ENCODE assay signal across 7 cellular contexts in genomic region chr4:2938411-2938810, GRCh38. TPM values are rescaled to one million over a fixed set of nuclear protein-coding genes. Genes with fewer than 3 reads are reported as not detected.
DNase-seq lines count a peak whose midpoint lies in the region; ATAC-seq and TF ChIP-seq lines count a peak whose summit lies in the region.
"Not testable (repeated sequence)": the region's sequence is repeated elsewhere in the genome, so short reads cannot be mapped to it uniquely, and the experiment has no call there.

No MANE protein-coding gene starts in this region.

- not testable (repeated sequence) for TF ChIP-seq CTCF in PC-9 (conservative IDR thresholded peaks at IDR 0.05); adrenal gland (IDR thresholded peaks at IDR 0.05); neural crest cell (conservative IDR thresholded peaks at IDR 0.05)

- peaks cover 73% of the 10 kb centered on the region for H3K36me3 Mint-ChIP-seq in activated CD4-positive, alpha-beta memory T cell treated with anti-CD3 and anti-CD28 coated beads for 36 hours
- H3K36me3 Mint-ChIP-seq in activated T-cell treated with anti-CD3 and anti-CD28 coated beads, Interleukin-2, amount 50 U/mL, for 72 hours (ENCODE audit: insufficient read depth in 2 of 2): peaks cover 20 to 33% of the 10 kb centered on the region in 2 donors
- H3K36me3 Mint-ChIP-seq in neural crest cell (ENCODE audit: low read depth): not testable (repeated sequence)
- H3K36me3 Mint-ChIP-seq in stimulated activated memory B cell treated with anti-CD40 and anti-IgM and Interleukin-4, amounts not matched to agents 10 μg/mL and 1 μg/mL and 100 μg/mL, for 72 hours: peaks cover 62% of the 10 kb centered on the region

- CTCF ChIA-PET in PC-9 (lab: Charles Lee): not testable (repeated sequence)
- CTCF ChIA-PET in activated CD4-positive, alpha-beta memory T cell treated with anti-CD3 and anti-CD28 coated beads for 36 hours (lab: Charles Lee): interaction anchor here (1.4 to 8.1 kb wide), 2 partner anchors 11 to 15 kb away, joined by 5 to 103 read pairs; no protein-coding TSS in a partner anchor

- intact Hi-C loops in PC-9 (cut with micrococcal nuclease; ENCODE audit: unreplicated experiment): not testable (repeated sequence)
- intact Hi-C loops in activated CD4-positive, alpha-beta memory T cell treated with anti-CD3 and anti-CD28 coated beads for 36 hours (cut with micrococcal nuclease): loop anchor here (5.0 to 10.0 kb wide), 2 partner anchors 401 to 694 kb away; partner anchors contain the start of genes FAM193A, HAUS3 and POLN
- intact Hi-C loops in adrenal gland (cut with DNase I): loop anchor here (10.0 kb wide), 2 partner anchors 94 to 174 kb away; partner anchors contain the start of gene ADD1 (in 2 of the 2)

- BruUV-seq in PC-9 (replicated peaks; lab: Mats Ljungman, UMichigan): not testable (repeated sequence)

- H3K4me2 ChIP-seq in PC-9: not testable (repeated sequence)

- DNase-seq in PC-9; activated T-cell treated with anti-CD3 and anti-CD28 coated beads, Interleukin-2, amount 50 U/mL, for 72 hours; epithelial cell of prostate (ENCODE audit: low read depth, low spot score); neural crest cell (ENCODE audit: low read depth, low spot score): not testable (repeated sequence)
- DNase-seq in activated CD4-positive, alpha-beta memory T cell treated with anti-CD3 and anti-CD28 coated beads for 36 hours: peak; percentile 9
- peak in 4 of 7 donors; percentile 11 to 50 (median 14) for DNase-seq in adrenal gland

- not testable (repeated sequence) for H3K36me3 ChIP-seq in PC-9 (ENCODE audit: low read depth)
- H3K36me3 ChIP-seq in adrenal gland (replicated peaks in 1 of 2): peaks cover 0 to 56% of the 10 kb centered on the region in 2 donors

- H2AFZ ChIP-seq in PC-9: not testable (repeated sequence)

- WGBS in adrenal gland, 4 donors: 86 to 94% (median 90%) methylated on average over 5 to 10 of the region's 10 CpGs

- H3K9me3 Mint-ChIP-seq in activated CD4-positive, alpha-beta memory T cell treated with anti-CD3 and anti-CD28 coated beads for 36 hours; activated T-cell treated with anti-CD3 and anti-CD28 coated beads, Interleukin-2, amount 50 U/mL, for 72 hours; neural crest cell; stimulated activated memory B cell treated with anti-CD40 and anti-IgM and Interleukin-4, amounts not matched to agents 10 μg/mL and 1 μg/mL and 100 μg/mL, for 72 hours: not testable (repeated sequence)

- not testable (repeated sequence) for H3K9me3 ChIP-seq in PC-9 (ENCODE audit: insufficient read depth, low read depth); adrenal gland (replicated peaks in 1 of 3)

- H3K27me3 ChIP-seq in PC-9 (ENCODE audit: insufficient read depth, low read depth); adrenal gland: not testable (repeated sequence)

- POLR2A ChIA-PET in PC-9 (lab: Charles Lee; ENCODE audit: unreplicated experiment): not testable (repeated sequence)
- POLR2A ChIA-PET in activated CD4-positive, alpha-beta memory T cell treated with anti-CD3 and anti-CD28 coated beads for 36 hours (lab: Charles Lee): interaction anchor here (0.6 to 7.5 kb wide), 2 partner anchors 14 to 21 kb away, joined by 3 to 144 read pairs; no protein-coding TSS in a partner anchor

- not testable (repeated sequence) for ATAC-seq in activated T-cell treated with anti-CD3 and anti-CD28 coated beads, Interleukin-2, amount 50 U/mL, for 72 hours (replicated peaks in 1 of 2); stimulated activated memory B cell treated with anti-CD40 and anti-IgM and Interleukin-4, amounts not matched to agents 10 μg/mL and 1 μg/mL and 100 μg/mL, for 72 hours

- not testable (repeated sequence) for H3K9me2 ChIP-seq in PC-9 (ENCODE audit: insufficient read depth)

- H3K4me3 Mint-ChIP-seq in activated CD4-positive, alpha-beta memory T cell treated with anti-CD3 and anti-CD28 coated beads for 36 hours; activated T-cell treated with anti-CD3 and anti-CD28 coated beads, Interleukin-2, amount 50 U/mL, for 72 hours; stimulated activated memory B cell treated with anti-CD40 and anti-IgM and Interleukin-4, amounts not matched to agents 10 μg/mL and 1 μg/mL and 100 μg/mL, for 72 hours: not testable (repeated sequence)
- H3K4me3 Mint-ChIP-seq in neural crest cell: peak overlapping the region; percentile 47

- H3K4me1 ChIP-seq in PC-9 (replicated peaks; ENCODE audit: insufficient read depth): peaks cover 26% of the 10 kb centered on the region
- peaks cover 16 to 36% of the 10 kb centered on the region in 2 donors for H3K4me1 ChIP-seq in adrenal gland (replicated peaks in 1 of 2)

- peaks cover 13% of the 10 kb centered on the region for H4K20me1 ChIP-seq in PC-9 (ENCODE audit: insufficient read depth)

- not testable (repeated sequence) for TF ChIP-seq POLR2A in adrenal gland (IDR thresholded peaks at IDR 0.05)

- peaks cover 35% of the 10 kb centered on the region for H3F3A ChIP-seq in PC-9 (ENCODE audit: insufficient read depth, low read depth)

- H3K27me3 Mint-ChIP-seq in activated CD4-positive, alpha-beta memory T cell treated with anti-CD3 and anti-CD28 coated beads for 36 hours; activated T-cell treated with anti-CD3 and anti-CD28 coated beads, Interleukin-2, amount 50 U/mL, for 72 hours (ENCODE audit: low read depth); neural crest cell (ENCODE audit: low read depth); stimulated activated memory B cell treated with anti-CD40 and anti-IgM and Interleukin-4, amounts not matched to agents 10 μg/mL and 1 μg/mL and 100 μg/mL, for 72 hours: not testable (repeated sequence)

- peaks cover 58% of the 10 kb centered on the region for H3K4me1 Mint-ChIP-seq in activated CD4-positive, alpha-beta memory T cell treated with anti-CD3 and anti-CD28 coated beads for 36 hours (ENCODE audit: low read depth)
- H3K4me1 Mint-ChIP-seq in activated T-cell treated with anti-CD3 and anti-CD28 coated beads, Interleukin-2, amount 50 U/mL, for 72 hours (ENCODE audit: low read depth): peaks cover 48% of the 10 kb centered on the region
- H3K4me1 Mint-ChIP-seq in neural crest cell: peaks cover 18% of the 10 kb centered on the region
- H3K4me1 Mint-ChIP-seq in stimulated activated memory B cell treated with anti-CD40 and anti-IgM and Interleukin-4, amounts not matched to agents 10 μg/mL and 1 μg/mL and 100 μg/mL, for 72 hours: peaks cover 53% of the 10 kb centered on the region

- peaks cover 12% of the 10 kb centered on the region for H3K79me2 ChIP-seq in PC-9 (ENCODE audit: low read depth)

- H3K27ac ChIP-seq in PC-9: peak overlapping the region; percentile 78; the same call in 1 of the 2 replicates
- H3K27ac ChIP-seq in adrenal gland: not testable (repeated sequence)
- H3K27ac ChIP-seq in epithelial cell of prostate: peak overlapping the region; percentile 100

- peak overlapping the region; percentile 77 for H3K27ac Mint-ChIP-seq in activated CD4-positive, alpha-beta memory T cell treated with anti-CD3 and anti-CD28 coated beads for 36 hours
- peak overlapping the region; percentile 92 for H3K27ac Mint-ChIP-seq in activated T-cell treated with anti-CD3 and anti-CD28 coated beads, Interleukin-2, amount 50 U/mL, for 72 hours
- H3K27ac Mint-ChIP-seq in neural crest cell (ENCODE audit: unreplicated experiment): not testable (repeated sequence)
- H3K27ac Mint-ChIP-seq in stimulated activated memory B cell treated with anti-CD40 and anti-IgM and Interleukin-4, amounts not matched to agents 10 μg/mL and 1 μg/mL and 100 μg/mL, for 72 hours: peak overlapping the region; percentile 86

- not testable (repeated sequence) for H3K4me3 ChIP-seq in PC-9, adrenal gland

RNA-seq across cellular contexts. Expression of gene NOP14, which starts 24.8 kb away (rescaled TPM):
- total RNA-seq in PC-9 (2021): 30.9 and 33.6 TPM in 2 replicates
- total RNA-seq in activated CD4-positive, alpha-beta memory T cell treated with anti-CD3 and anti-CD28 coated beads for 36 hours: 10 to 100 TPM; 67.4 to 73.4 TPM
- total RNA-seq in activated T-cell treated with anti-CD3 and anti-CD28 coated beads, Interleukin-2, amount 50 U/mL, for 72 hours: 10 to 100 TPM; 72.0 to 75.8 TPM
- total RNA-seq in adrenal gland: 10 to 100 TPM; 16.4 to 56.5 (median 23.3) TPM
- 10 to 100 TPM; 20.9 to 41.6 (median 25.5) TPM for polyA plus RNA-seq in adrenal gland
- 46.6 and 49.2 TPM in 2 replicates for total RNA-seq in neural crest cell

RNA-seq across cellular contexts. Expression of gene GRK4, which starts 25.0 kb away (rescaled TPM):
- total RNA-seq in PC-9 (2021) (3.1 and 4.4 TPM in 2 replicates), adrenal gland (1 to 10 TPM; 4.7 to 9.5 (median 7.4) TPM), neural crest cell (8.9 and 11.6 TPM in 2 replicates)
- 1 to 10 TPM; 2.3 to 3.0 TPM for total RNA-seq in activated CD4-positive, alpha-beta memory T cell treated with anti-CD3 and anti-CD28 coated beads for 36 hours
- total RNA-seq in activated T-cell treated with anti-CD3 and anti-CD28 coated beads, Interleukin-2, amount 50 U/mL, for 72 hours: 1 to 10 TPM; 3.8 to 5.5 TPM
- polyA plus RNA-seq in adrenal gland: 10 to 100 TPM in 2 of 3 donors, 1 to 10 TPM in 1; 8.1 to 20.1 (median 10.2) TPM
